14 cellular contexts compared by ENCODE assay signal in the genomic region with DNA sequence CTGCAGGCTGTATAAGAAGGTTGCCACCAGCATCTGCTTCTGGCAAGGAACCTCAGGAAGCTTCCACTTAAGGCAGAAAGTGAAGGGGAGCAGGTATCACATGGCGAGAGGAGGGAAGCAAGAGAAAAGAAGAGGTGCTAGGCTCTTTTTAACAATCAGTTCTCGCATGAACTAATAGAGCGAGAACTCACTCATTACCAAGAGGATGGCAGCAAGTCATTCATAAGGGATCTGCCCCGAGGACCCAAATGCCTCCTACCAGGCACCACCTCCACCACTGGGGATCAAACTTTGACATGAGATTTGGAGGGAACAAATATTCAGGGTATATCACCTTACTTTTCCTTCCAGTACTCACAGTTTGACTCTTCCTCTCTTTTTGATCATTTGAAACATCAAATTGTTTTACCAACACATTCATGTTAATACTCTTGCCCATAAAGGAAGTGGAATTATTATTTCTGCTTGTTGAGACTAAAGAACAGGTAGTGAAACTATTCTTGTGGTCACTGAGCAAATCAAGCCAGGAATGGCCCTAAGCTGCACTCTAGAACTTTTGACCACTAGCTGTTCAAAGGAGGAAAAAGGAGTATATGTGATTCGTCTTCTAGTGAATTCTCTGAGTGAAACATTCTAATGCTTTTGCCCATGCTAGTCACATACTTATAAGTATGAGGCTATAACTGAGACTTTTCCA. TPM values are rescaled to one million over a fixed set of nuclear protein-coding genes. Genes with fewer than 3 reads are reported as not detected.
DNase-seq lines count a peak whose midpoint lies in the region; ATAC-seq, FAIRE-seq and TF ChIP-seq lines count a peak whose summit lies in the region.
"Had no signal": no experiment of that assay in that cellular context is flagged by ENCODE, and none has a peak within 500 bp of the region (broad histone marks: within the 10 kb centered on the region; RNA-seq: fewer than 3 reads in every experiment).

No MANE protein-coding gene starts in this region.

- no peak overlapping the region for H3K27ac Mint-ChIP-seq in endothelial cell (ENCODE audit: unreplicated experiment)
- H3K27ac Mint-ChIP-seq: activated naive CD8-positive, alpha-beta T cell treated with anti-CD3 and anti-CD28 coated beads for 36 hours; CD8-positive, alpha-beta memory T cell had no signal

- DNase-seq in kidney tubule cell (ENCODE audit: low spot score) (peak; percentile 26), GM12892 (ENCODE audit: insufficient read length) (no peak), H7 (no peak), endothelial cell (ENCODE audit: low spot score) (no peak), NCI-H748 treated with DMSO at 0.1 percent for 48 hours (lab: John Stamatoyannopoulos, UW) (no peak)
- DNase-seq: activated naive CD8-positive, alpha-beta T cell treated with anti-CD3 and anti-CD28 coated beads for 36 hours; CD8-positive, alpha-beta memory T cell; heart right ventricle; midbrain; sigmoid colon had no signal

- TF ChIP-seq CTCF in endothelial cell (IDR thresholded peaks at IDR 0.05; ENCODE audit: unreplicated experiment) = no peak

- peak; percentile 90 for ATAC-seq in GM18858 (IDR thresholded peaks at IDR 0.05; ENCODE audit: unreplicated experiment)
- peak; percentile 68 for ATAC-seq in GM21576 (IDR thresholded peaks at IDR 0.05; ENCODE audit: unreplicated experiment)
- peak; percentile 97 for ATAC-seq in HG03175 (IDR thresholded peaks at IDR 0.05; ENCODE audit: unreplicated experiment)
- ATAC-seq: heart right ventricle had no signal

- no peak overlapping the region for H3K4me3 ChIP-seq in H7 (ENCODE audit: insufficient read depth, low read depth, low read length)
- H3K4me3 ChIP-seq: heart right ventricle, sigmoid colon, SK-N-MC had no signal

- no peaks in the 10 kb centered on the region for H3K27me3 ChIP-seq in H7 (ENCODE audit: control insufficient read depth, insufficient read depth, low read length)
- H3K27me3 ChIP-seq: sigmoid colon had no signal

- H3K36me3 Mint-ChIP-seq in endothelial cell (ENCODE audit: low read depth, unreplicated experiment) = no peaks in the 10 kb centered on the region
- H3K36me3 Mint-ChIP-seq: activated naive CD8-positive, alpha-beta T cell treated with anti-CD3 and anti-CD28 coated beads for 36 hours; CD8-positive, alpha-beta memory T cell had no signal

- TF ChIP-seq POLR2A in GM12892 (IDR thresholded peaks at IDR 0.05; ENCODE audit: low read depth, low read length) = no peak

- no peaks in the 10 kb centered on the region for H3K9me3 Mint-ChIP-seq in endothelial cell (ENCODE audit: unreplicated experiment)
- H3K9me3 Mint-ChIP-seq: activated naive CD8-positive, alpha-beta T cell treated with anti-CD3 and anti-CD28 coated beads for 36 hours; CD8-positive, alpha-beta memory T cell had no signal

- no peaks in the 10 kb centered on the region for H3K4me1 Mint-ChIP-seq in endothelial cell (ENCODE audit: unreplicated experiment)
- H3K4me1 Mint-ChIP-seq: activated naive CD8-positive, alpha-beta T cell treated with anti-CD3 and anti-CD28 coated beads for 36 hours; CD8-positive, alpha-beta memory T cell had no signal

- no peak overlapping the region for H3K4me3 Mint-ChIP-seq in endothelial cell (ENCODE audit: unreplicated experiment)
- H3K4me3 Mint-ChIP-seq: activated naive CD8-positive, alpha-beta T cell treated with anti-CD3 and anti-CD28 coated beads for 36 hours; CD8-positive, alpha-beta memory T cell had no signal

- H3K27me3 Mint-ChIP-seq in endothelial cell (ENCODE audit: unreplicated experiment) = no peaks in the 10 kb centered on the region

- FAIRE-seq in GM12892 (lab: Jason Lieb, UNC) = no peak

- no peaks in the 10 kb centered on the region for H3K36me3 ChIP-seq in H7 (replicated peaks; ENCODE audit: control insufficient read depth, insufficient read depth, low read length)
- H3K36me3 ChIP-seq: heart right ventricle, sigmoid colon had no signal

RNA-seq across cellular contexts. Expression of a gene that starts 45.0 kb away (rescaled TPM):
- polyA plus RNA-seq in GM12892 (2012; ENCODE audit: missing spikeins) = 1.8 TPM
- 0.14 and 0.33 TPM in 2 replicates for total RNA-seq in H7 (2014; rRNA removed; shearing (Covaris generic))
- total RNA-seq in endothelial cell (ENCODE audit: unreplicated experiment) = 4.8 TPM

RNA-seq across cellular contexts. Expression of a gene that starts 45.2 kb away (rescaled TPM):
- polyA plus RNA-seq in GM12892 (2012; ENCODE audit: missing spikeins) = 3.3 TPM
- 2.8 and 4.3 TPM in 2 replicates for total RNA-seq in H7 (2014; rRNA removed; shearing (Covaris generic))
- 7.1 TPM for total RNA-seq in endothelial cell (ENCODE audit: unreplicated experiment)
